Comparison of ENCODE assay signal across 13 cellular contexts in genomic region chr15:89016549-89017041, GRCh38.
A peak's percentile ranks its signal among the peaks of the same experiment; 100 is the strongest.
DNase-seq lines count a peak whose midpoint lies in the region; ATAC-seq, FAIRE-seq and TF ChIP-seq lines count a peak whose summit lies in the region.
"Had no signal": no experiment of that assay in that cellular context is flagged by ENCODE, and none has a peak within 500 bp of the region (broad histone marks: within the 10 kb centered on the region; RNA-seq: fewer than 3 reads in every experiment).

No MANE protein-coding gene starts in this region.

- no peak overlapping the region; the same call in 2 of the 3 replicates for H3K4me2 ChIP-seq in A549

- no peak overlapping the region for H3K27ac Mint-ChIP-seq in activated CD8-positive, alpha-beta T cell treated with anti-CD3 and anti-CD28 coated beads for 36 hours

- peaks cover 5% of the 10 kb centered on the region for H3K27me3 Mint-ChIP-seq in activated CD8-positive, alpha-beta T cell treated with anti-CD3 and anti-CD28 coated beads for 36 hours

- no peak overlapping the region for H3K4me3 ChIP-seq in A549
- no peak overlapping the region for H3K4me3 ChIP-seq in cardiac fibroblast (replicated peaks in 1 of 2; ENCODE audit: low read depth in 2 of 2, low read length in 2 of 2)
- H3K4me3 ChIP-seq: lung had no signal

- TF ChIP-seq CTCF in A549 (IDR thresholded peaks at IDR 0.05) (no peak), cardiac fibroblast (IDR thresholded peaks at IDR 0.05; ENCODE audit: low read depth, low read length) (no peak)
- no peak for TF ChIP-seq CTCF in activated CD8-positive, alpha-beta T cell treated with anti-CD3 and anti-CD28 coated beads for 36 hours (IDR thresholded peaks at IDR 0.05)

- WGBS in A549 (ENCODE audit: missing lambda C conversion rate) = 83% methylated on average over 10 of the region's 10 CpGs

- H3K9me3 ChIP-seq in A549 = peaks cover 18% of the 10 kb centered on the region; the same call in 1 of the 3 replicates

- H3K4me1 ChIP-seq in A549 = peaks cover 17% of the 10 kb centered on the region

- FAIRE-seq in A549 (lab: Jason Lieb, UNC) = no peak

- no peak overlapping the region for H3K4me3 Mint-ChIP-seq in activated CD8-positive, alpha-beta T cell treated with anti-CD3 and anti-CD28 coated beads for 36 hours

- CTCF ChIA-PET in A549 (lab: Yijun Ruan, JAX) = interaction anchor here (0.6 to 32.0 kb wide), 38 partner anchors 8 to 226 kb away, joined by 3 to 851 read pairs (median 4); partner anchors contain the start of genes HAPLN3 and MFGE8
- CTCF ChIA-PET in activated CD8-positive, alpha-beta T cell treated with anti-CD3 and anti-CD28 coated beads for 36 hours (lab: Charles Lee) = interaction anchor here (0.6 to 3.9 kb wide), 9 partner anchors 8 to 137 kb away, joined by 3 to 40 read pairs (median 3); partner anchors contain the start of gene HAPLN3

- peaks cover 12% of the 10 kb centered on the region for H3K4me1 Mint-ChIP-seq in activated CD8-positive, alpha-beta T cell treated with anti-CD3 and anti-CD28 coated beads for 36 hours (ENCODE audit: low read depth)

- peak overlapping the region in 1 of 2 experiments; percentile 79; a peak in 3 of 6 replicates for H3K27ac ChIP-seq in A549
- H3K27ac ChIP-seq: SK-N-MC had no signal

- no peaks in the 10 kb centered on the region for H3K9me3 Mint-ChIP-seq in activated CD8-positive, alpha-beta T cell treated with anti-CD3 and anti-CD28 coated beads for 36 hours
- H3K9me3 Mint-ChIP-seq: CD4-positive, alpha-beta T cell had no signal

- TF ChIP-seq RAD21 in A549 (conservative IDR thresholded peaks at IDR 0.05 in 1 of 2, IDR thresholded peaks at IDR 0.05 in 1 of 2) (no peak), Ishikawa (IDR thresholded peaks at IDR 0.05; ENCODE audit: low read depth) (no peak; the same call in 1 of the 2 replicates)

- DNase-seq in A549 (ENCODE audit: low read depth in 1 of 2, low spot score in 1 of 2) = no peak
- DNase-seq in cardiac fibroblast (ENCODE audit: low read depth in 2 of 2) = peak; percentile 37 to 43
- DNase-seq in middle frontal gyrus (ENCODE audit: extremely low spot score, low spot score) = peak; percentile 6
- no peak for DNase-seq in activated CD8-positive, alpha-beta T cell treated with anti-CD3 and anti-CD28 coated beads for 36 hours
- no peak for DNase-seq in activated CD4-positive, alpha-beta T cell treated with anti-CD3 and anti-CD28 coated beads for 48 hours
- no peak for DNase-seq in NCI-H1048 (lab: John Stamatoyannopoulos, UW)
- DNase-seq: effector CD8-positive, alpha-beta T cell; NCI-H1105 had no signal

- POLR2A ChIA-PET in A549 (lab: Yijun Ruan, JAX) = interaction anchor here (1.0 kb wide), 1 partner anchor 35 kb away, joined by 3 read pairs; no protein-coding TSS in a partner anchor
- POLR2A ChIA-PET in activated CD8-positive, alpha-beta T cell treated with anti-CD3 and anti-CD28 coated beads for 36 hours (lab: Charles Lee) = no interaction called here

- intact Hi-C loops in activated CD8-positive, alpha-beta T cell treated with anti-CD3 and anti-CD28 coated beads for 36 hours (cut with micrococcal nuclease) = loop anchor here (5.0 kb wide), 1 partner anchor 114 kb away; no protein-coding TSS in a partner anchor

- TF ChIP-seq POLR2A in A549 (IDR thresholded peaks at IDR 0.05; ENCODE audit: low read length) = no peak

- ATAC-seq in A549 = peak; percentile 15 to 33; a peak in 4 of 6 replicates
- no peak for ATAC-seq in activated CD8-positive, alpha-beta T cell treated with anti-CD3 and anti-CD28 coated beads for 36 hours
- ATAC-seq in HG02840 (IDR thresholded peaks at IDR 0.05; ENCODE audit: low FRiP score, unreplicated experiment) = no peak

- H3K36me3 Mint-ChIP-seq in activated CD8-positive, alpha-beta T cell treated with anti-CD3 and anti-CD28 coated beads for 36 hours (ENCODE audit: low read depth) = no peaks in the 10 kb centered on the region

- TF ChIP-seq EP300 in A549 (IDR thresholded peaks at IDR 0.05) (no peak), Ishikawa (IDR thresholded peaks at IDR 0.05; ENCODE audit: borderline replicate concordance) (peak; percentile 77)

TF ChIP-seq in A549, 52 proteins besides CTCF, POLR2A, EP300 and RAD21:
- no peak for TF ChIP-seq NR3C1 (IDR thresholded peaks at IDR 0.05)
- TF ChIP-seq HOXA7 (CRISPR knock-in tag; IDR thresholded peaks at IDR 0.05) = no peak
TF ChIP-seq in A549: peak in this region for 0.

TF ChIP-seq in Ishikawa, 13 proteins besides CTCF, POLR2A, EP300 and RAD21:
- TF ChIP-seq TEAD4 (IDR thresholded peaks at IDR 0.05) (0 out of 2 replicates have a peak, but pooled peaks have one; percentile 33), EGR1 (IDR thresholded peaks at IDR 0.05) (peak; percentile 63; the same call in 1 of the 2 replicates), FOXM1 (IDR thresholded peaks at IDR 0.05; ENCODE audit: borderline replicate concordance, low read depth) (peak; percentile 39; the same call in 1 of the 2 replicates), CEBPB (IDR thresholded peaks at IDR 0.05) (peak; percentile 1; the same call in 1 of the 2 replicates), NFIC (IDR thresholded peaks at IDR 0.05) (peak; percentile 67), CREB1 (IDR thresholded peaks at IDR 0.05; ENCODE audit: low read depth) (no peak), YY1 (IDR thresholded peaks at IDR 0.05; ENCODE audit: low read depth) (peak; percentile 83), ZBTB7A (IDR thresholded peaks at IDR 0.05; ENCODE audit: low read depth) (no peak), TCF12 (IDR thresholded peaks at IDR 0.05; ENCODE audit: low read depth) (peak; percentile 54; the same call in 1 of the 2 replicates), TAF1 (IDR thresholded peaks at IDR 0.05; ENCODE audit: low read depth) (no peak)
- TF ChIP-seq, protein P1, sequence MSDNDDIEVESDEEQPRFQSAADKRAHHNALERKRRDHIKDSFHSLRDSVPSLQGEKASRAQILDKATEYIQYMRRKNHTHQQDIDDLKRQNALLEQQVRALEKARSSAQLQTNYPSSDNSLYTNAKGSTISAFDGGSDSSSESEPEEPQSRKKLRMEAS (IDR thresholded peaks at IDR 0.05) = no peak
- TF ChIP-seq, protein P2, sequence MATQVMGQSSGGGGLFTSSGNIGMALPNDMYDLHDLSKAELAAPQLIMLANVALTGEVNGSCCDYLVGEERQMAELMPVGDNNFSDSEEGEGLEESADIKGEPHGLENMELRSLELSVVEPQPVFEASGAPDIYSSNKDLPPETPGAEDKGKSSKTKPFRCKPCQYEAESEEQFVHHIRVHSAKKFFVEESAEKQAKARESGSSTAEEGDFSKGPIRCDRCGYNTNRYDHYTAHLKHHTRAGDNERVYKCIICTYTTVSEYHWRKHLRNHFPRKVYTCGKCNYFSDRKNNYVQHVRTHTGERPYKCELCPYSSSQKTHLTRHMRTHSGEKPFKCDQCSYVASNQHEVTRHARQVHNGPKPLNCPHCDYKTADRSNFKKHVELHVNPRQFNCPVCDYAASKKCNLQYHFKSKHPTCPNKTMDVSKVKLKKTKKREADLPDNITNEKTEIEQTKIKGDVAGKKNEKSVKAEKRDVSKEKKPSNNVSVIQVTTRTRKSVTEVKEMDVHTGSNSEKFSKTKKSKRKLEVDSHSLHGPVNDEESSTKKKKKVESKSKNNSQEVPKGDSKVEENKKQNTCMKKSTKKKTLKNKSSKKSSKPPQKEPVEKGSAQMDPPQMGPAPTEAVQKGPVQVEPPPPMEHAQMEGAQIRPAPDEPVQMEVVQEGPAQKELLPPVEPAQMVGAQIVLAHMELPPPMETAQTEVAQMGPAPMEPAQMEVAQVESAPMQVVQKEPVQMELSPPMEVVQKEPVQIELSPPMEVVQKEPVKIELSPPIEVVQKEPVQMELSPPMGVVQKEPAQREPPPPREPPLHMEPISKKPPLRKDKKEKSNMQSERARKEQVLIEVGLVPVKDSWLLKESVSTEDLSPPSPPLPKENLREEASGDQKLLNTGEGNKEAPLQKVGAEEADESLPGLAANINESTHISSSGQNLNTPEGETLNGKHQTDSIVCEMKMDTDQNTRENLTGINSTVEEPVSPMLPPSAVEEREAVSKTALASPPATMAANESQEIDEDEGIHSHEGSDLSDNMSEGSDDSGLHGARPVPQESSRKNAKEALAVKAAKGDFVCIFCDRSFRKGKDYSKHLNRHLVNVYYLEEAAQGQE (IDR thresholded peaks at IDR 0.05; ENCODE audit: low read depth) = no peak
- TF ChIP-seq, protein P3, sequence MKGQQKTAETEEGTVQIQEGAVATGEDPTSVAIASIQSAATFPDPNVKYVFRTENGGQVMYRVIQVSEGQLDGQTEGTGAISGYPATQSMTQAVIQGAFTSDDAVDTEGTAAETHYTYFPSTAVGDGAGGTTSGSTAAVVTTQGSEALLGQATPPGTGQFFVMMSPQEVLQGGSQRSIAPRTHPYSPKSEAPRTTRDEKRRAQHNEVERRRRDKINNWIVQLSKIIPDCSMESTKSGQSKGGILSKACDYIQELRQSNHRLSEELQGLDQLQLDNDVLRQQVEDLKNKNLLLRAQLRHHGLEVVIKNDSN (IDR thresholded peaks at IDR 0.05) = no peak

Comparison
In these comparisons a context has a peak if more than half of its experiments do, and no peak if none do; other contexts are left out.
1. ATAC-seq: peak in A549 (2 of 2); none in activated CD8-positive, alpha-beta T cell treated with anti-CD3 and anti-CD28 coated beads for 36 hours (single experiment) and HG02840 (single experiment).
2. DNase-seq: peak in cardiac fibroblast (2 of 2) and middle frontal gyrus (single experiment); none in A549 (0 of 2), activated CD8-positive, alpha-beta T cell treated with anti-CD3 and anti-CD28 coated beads for 36 hours (single experiment), activated CD4-positive, alpha-beta T cell treated with anti-CD3 and anti-CD28 coated beads for 48 hours (single experiment) and NCI-H1048 (single experiment).